12 cellular contexts compared by ENCODE assay signal in the genomic region with DNA sequence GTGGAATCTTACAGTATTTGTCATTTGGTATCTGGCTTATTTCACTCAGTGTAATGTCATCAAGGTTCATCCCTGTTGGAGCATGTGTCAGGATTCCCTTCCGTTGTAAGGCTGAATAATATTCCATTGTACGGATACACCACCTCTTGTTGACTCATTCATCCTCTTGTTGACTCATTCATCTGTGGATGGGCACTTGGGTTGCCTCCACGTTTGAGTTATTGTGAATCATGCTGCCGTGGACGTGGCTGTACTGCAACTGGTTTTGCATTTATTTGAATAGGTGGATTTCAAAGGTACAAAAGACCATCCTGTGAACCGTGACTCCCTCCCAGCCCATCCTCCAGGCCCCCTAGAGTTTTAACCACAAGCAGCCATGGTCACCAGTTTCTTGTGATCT. TPM values are rescaled to one million over a fixed set of nuclear protein-coding genes. Genes with fewer than 3 reads are reported as not detected.
DNase-seq lines count a peak whose midpoint lies in the region; TF ChIP-seq lines count a peak whose summit lies in the region.
"Had no signal": no experiment of that assay in that cellular context is flagged by ENCODE, and none has a peak within 500 bp of the region (broad histone marks: within the 10 kb centered on the region; RNA-seq: fewer than 3 reads in every experiment).

No MANE protein-coding gene starts in this region.

- H3K36me3 Mint-ChIP-seq in HFFc6 (ENCODE audit: low read depth): peaks cover 13% of the 10 kb centered on the region
- no peaks in the 10 kb centered on the region for H3K36me3 Mint-ChIP-seq in glutamatergic neuron (ENCODE audit: unreplicated experiment)

- H3K4me1 Mint-ChIP-seq in HFFc6 (ENCODE audit: low read depth) (peaks cover 15% of the 10 kb centered on the region), glutamatergic neuron (ENCODE audit: low read depth, unreplicated experiment) (peaks cover 18% of the 10 kb centered on the region)

- H3K27ac Mint-ChIP-seq in HFFc6 (peak overlapping the region; percentile 78), glutamatergic neuron (ENCODE audit: unreplicated experiment) (no peak overlapping the region)
- H3K27ac Mint-ChIP-seq: dendritic cell treated with granulocyte-macrophage colony-stimulating factor and Interleukin-4, amounts not matched to agents 40 ng/mL and 50 ng/mL, for 4 days had no signal

- H3K4me3 Mint-ChIP-seq in HFFc6: peak overlapping the region; percentile 20
- no peak overlapping the region for H3K4me3 Mint-ChIP-seq in glutamatergic neuron (ENCODE audit: unreplicated experiment)
- H3K4me3 Mint-ChIP-seq: dendritic cell treated with granulocyte-macrophage colony-stimulating factor and Interleukin-4, amounts not matched to agents 40 ng/mL and 50 ng/mL, for 4 days had no signal

- DNase-seq in AG08395 (ENCODE audit: low spot score): peak; percentile 70
- peak; percentile 93 for DNase-seq in HFFc6
- DNase-seq in adipocyte (ENCODE audit: low read depth): peak; percentile 63
- DNase-seq in foreskin melanocyte: peak; percentile 77
- no peak for DNase-seq in NAMALWA (ENCODE audit: low spot score)
- DNase-seq in glutamatergic neuron: no peak
- no peak for DNase-seq in stimulated activated naive CD4-positive, alpha-beta T cell (lab: John Stamatoyannopoulos, UW)
- no peak for DNase-seq in stimulated activated CD4-positive, alpha-beta T cell treated with anti-CD3 and anti-CD28 coated beads, Interleukin-4, amount 100 ng/mL, for 24 hours
- DNase-seq: activated T-cell treated with anti-CD3 and anti-CD28 coated beads, Interleukin-2, amount 50 U/mL, for 48 hours; Karpas-422; NCI-H524 had no signal

- H3K9me3 Mint-ChIP-seq in HFFc6: no peaks in the 10 kb centered on the region
- H3K9me3 Mint-ChIP-seq in glutamatergic neuron (ENCODE audit: unreplicated experiment): no peaks in the 10 kb centered on the region
- H3K9me3 Mint-ChIP-seq: dendritic cell treated with granulocyte-macrophage colony-stimulating factor and Interleukin-4, amounts not matched to agents 40 ng/mL and 50 ng/mL, for 4 days had no signal

- no peak for TF ChIP-seq CTCF in HFFc6 (IDR thresholded peaks at IDR 0.05)
- TF ChIP-seq CTCF in glutamatergic neuron (IDR thresholded peaks at IDR 0.05; ENCODE audit: partially characterized antibody, unreplicated experiment): no peak

- no peak overlapping the region for H3K4me3 ChIP-seq in adipocyte (ENCODE audit: low read length)

- peaks cover 16% of the 10 kb centered on the region for H3K36me3 ChIP-seq in adipocyte (ENCODE audit: control insufficient read depth, insufficient read depth, low read length, severe bottlenecking)

- no peak overlapping the region for H3K9ac ChIP-seq in adipocyte (ENCODE audit: low read length)

- no peaks in the 10 kb centered on the region for H3K27me3 ChIP-seq in adipocyte (replicated peaks; ENCODE audit: control insufficient read depth, insufficient read depth, low read length)

- H3K4me1 ChIP-seq in adipocyte (ENCODE audit: control insufficient read depth, insufficient read depth, low read length): peaks cover 2% of the 10 kb centered on the region

- peaks cover 1% of the 10 kb centered on the region; the same call in 1 of the 2 replicates for H3K27me3 Mint-ChIP-seq in HFFc6 (ENCODE audit: insufficient read depth)
- peaks cover 5% of the 10 kb centered on the region for H3K27me3 Mint-ChIP-seq in glutamatergic neuron (ENCODE audit: unreplicated experiment)
- H3K27me3 Mint-ChIP-seq: dendritic cell treated with granulocyte-macrophage colony-stimulating factor and Interleukin-4, amounts not matched to agents 40 ng/mL and 50 ng/mL, for 4 days had no signal

- H3K9me3 ChIP-seq in adipocyte (ENCODE audit: control insufficient read depth, low read length): no peaks in the 10 kb centered on the region

RNA-seq across cellular contexts. Expression of gene TCP10L, which starts 11.9 kb away (rescaled TPM):
- under 1 TPM in 1 of 6 experiments, not detected in 5; 0.14 TPM for total RNA-seq in HFFc6 (2021; fragmentation: NEBNext Ultra II Directional; extraction: Animal tissue kit (Norgen Biotek cat#: 25700))
- total RNA-seq in glutamatergic neuron (ENCODE audit: unreplicated experiment): 31.0 TPM

RNA-seq across cellular contexts. Expression of gene CFAP298, which starts 15.0 kb away (rescaled TPM):
- 10 to 100 TPM; 27.5 to 45.5 (median 33.1) TPM for total RNA-seq in HFFc6 (2021; fragmentation: NEBNext Ultra II Directional; extraction: Animal tissue kit (Norgen Biotek cat#: 25700))
- 124 TPM for total RNA-seq in glutamatergic neuron (ENCODE audit: unreplicated experiment)

Comparison
In these comparisons a context has a peak if more than half of its experiments do, and no peak if none do; other contexts are left out.
1. DNase-seq: peak in AG08395 (single experiment), HFFc6 (single experiment), adipocyte (single experiment) and foreskin melanocyte (single experiment); none in NAMALWA (single experiment), glutamatergic neuron (single experiment), stimulated activated naive CD4-positive, alpha-beta T cell (0 of 6) and stimulated activated CD4-positive, alpha-beta T cell treated with anti-CD3 and anti-CD28 coated beads, Interleukin-4, amount 100 ng/mL, for 24 hours (single experiment).
2. RNA of gene TCP10L, which starts 11.9 kb away (total RNA-seq): 31.0 TPM in glutamatergic neuron (single experiment); 0.14 TPM in HFFc6; every median in the first group is over 10 times any median in the second.